In genomic region chr6:75285156-75285639, GRCh38 we compare ENCODE assay signal across 1 cellular context.
TF ChIP-seq lines count a peak whose summit lies in the region.

No MANE protein-coding gene starts in this region.

TF ChIP-seq in GM23338, 12 proteins besides CTCF, POLR2A, EP300 and RAD21 (continued from another document):
- TF ChIP-seq ZNF462 (CRISPR knock-in tag; IDR thresholded peaks at IDR 0.05) (no peak), REST (IDR thresholded peaks at IDR 0.05; ENCODE audit: unreplicated experiment) (no peak), ZNF114 (CRISPR knock-in tag; IDR thresholded peaks at IDR 0.05) (no peak), JUNB (IDR thresholded peaks at IDR 0.05; ENCODE audit: unreplicated experiment) (no peak), STAT1 (IDR thresholded peaks at IDR 0.05; ENCODE audit: unreplicated experiment) (no peak)
